36 cellular contexts compared by ENCODE assay signal in the genomic region with DNA sequence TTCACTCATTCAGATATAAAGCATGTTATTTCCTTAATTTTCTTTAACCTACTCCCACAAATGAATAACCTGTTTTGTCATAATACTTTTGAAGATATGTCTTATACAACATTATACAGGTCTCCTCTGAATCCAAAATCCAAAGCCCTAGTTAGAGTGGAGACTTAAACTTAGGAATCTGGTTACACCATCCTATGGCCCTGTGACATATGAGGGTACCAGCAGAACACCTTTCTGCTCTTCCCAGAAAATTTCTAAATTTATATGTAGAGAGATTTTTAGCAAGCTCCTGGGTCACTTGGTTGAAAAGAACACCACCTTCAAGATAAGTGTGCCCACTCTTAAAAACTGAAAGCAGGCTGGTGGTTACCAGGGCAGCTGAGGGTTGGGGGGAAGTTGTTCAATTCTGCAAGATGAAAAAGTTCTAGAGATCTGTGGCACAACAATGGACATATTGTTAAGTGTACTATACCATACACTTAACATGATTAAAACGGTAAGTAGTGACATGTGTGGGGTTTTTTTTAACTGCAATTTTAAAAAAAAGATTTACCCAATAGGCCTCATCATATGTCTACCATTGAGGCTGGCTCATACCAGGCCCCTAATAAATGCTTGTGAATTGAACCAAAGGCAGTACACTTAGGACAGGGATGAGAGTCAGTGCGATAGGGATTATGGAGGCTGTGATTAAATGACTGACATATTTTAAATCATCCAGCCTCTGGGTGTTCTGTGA.
"Had no signal": no experiment of that assay in that cellular context is flagged by ENCODE, and none has a peak within 500 bp of the region (broad histone marks: within the 10 kb centered on the region; RNA-seq: fewer than 3 reads in every experiment).

No MANE protein-coding gene starts in this region.

- H3K27ac Mint-ChIP-seq: activated B cell treated with CpG ODN at 0.5 μM for 24 hours; activated CD4-positive, alpha-beta memory T cell treated with anti-CD3 and anti-CD28 coated beads, Interleukin-2, amount 10 ng/mL, durations not matched to agents 7 days and 5 days; activated naive CD4-positive, alpha-beta T cell treated with anti-CD3 and anti-CD28 coated beads, Interleukin-2, amount 50 U/mL, for 24 hours; activated naive CD8-positive, alpha-beta T cell treated with anti-CD3 and anti-CD28 coated beads, Interleukin-2, amount 10 ng/mL, durations not matched to agents 7 days and 5 days; activated T-cell treated with anti-CD3 and anti-CD28 coated beads, Interleukin-2, amount 50 U/mL, for 72 hours; activated T-helper 17 cell treated with anti-CD3 and anti-CD28 coated beads, Interleukin-2, amount 50 U/mL, for 72 hours had no signal

- H3K36me3 ChIP-seq: ascending aorta, cardiac muscle cell had no signal

- H3K27me3 Mint-ChIP-seq: activated B cell treated with CpG ODN at 0.5 μM for 24 hours; activated CD4-positive, alpha-beta memory T cell treated with anti-CD3 and anti-CD28 coated beads, Interleukin-2, amount 10 ng/mL, durations not matched to agents 7 days and 5 days; activated naive CD4-positive, alpha-beta T cell treated with anti-CD3 and anti-CD28 coated beads, Interleukin-2, amount 50 U/mL, for 24 hours; activated naive CD8-positive, alpha-beta T cell treated with anti-CD3 and anti-CD28 coated beads, Interleukin-2, amount 10 ng/mL, durations not matched to agents 7 days and 5 days; activated T-helper 17 cell treated with anti-CD3 and anti-CD28 coated beads, Interleukin-2, amount 50 U/mL, for 72 hours; central memory CD8-positive, alpha-beta T cell had no signal

- DNase-seq: activated B cell treated with CpG ODN at 0.5 μM for 24 hours; activated CD4-positive, alpha-beta memory T cell treated with anti-CD3 and anti-CD28 coated beads, Interleukin-2, amount 10 ng/mL, durations not matched to agents 7 days and 5 days; activated CD4-positive, alpha-beta T cell treated with anti-CD3 and anti-CD28 coated beads for 4 hours; activated CD4-positive, CD25-positive, alpha-beta regulatory T cell treated with anti-CD3 and anti-CD28 coated beads, Interleukin-2, amount 50 U/mL, for 72 hours; activated effector memory CD4-positive, alpha-beta T cell treated with anti-CD3 and anti-CD28 coated beads, Interleukin-2, amount 50 U/mL, for 16 hours; activated naive CD4-positive, alpha-beta T cell; activated naive CD8-positive, alpha-beta T cell treated with anti-CD3 and anti-CD28 coated beads, Interleukin-2, amount 10 ng/mL, durations not matched to agents 7 days and 5 days; activated T-cell treated with anti-CD3 and anti-CD28 coated beads, Interleukin-2, amount 50 U/mL, for 1 hour; activated T-cell treated with anti-CD3 and anti-CD28 coated beads, Interleukin-2, amount 50 U/mL, for 72 hours; amygdala; Kasumi-1; KG1; MM.1S; NCI-H1092; NCI-H146; NCI-H187; NCI-H2029 treated with DMSO at 0.1 percent for 48 hours; NCI-H2107; NCI-H2171; NCI-H510A; NCI-H526; NCI-H748 treated with DMSO at 0.1 percent for 48 hours; Peyer's patch; RPMI8226; SIG-M5; SW 1271; T-helper 1 cell; T-helper 2 cell; T-helper 9 cell had no signal

- H3K4me3 ChIP-seq: ascending aorta, cardiac muscle cell, Peyer's patch had no signal

- H3K4me3 Mint-ChIP-seq: activated B cell treated with CpG ODN at 0.5 μM for 24 hours; activated CD4-positive, alpha-beta memory T cell treated with anti-CD3 and anti-CD28 coated beads, Interleukin-2, amount 10 ng/mL, durations not matched to agents 7 days and 5 days; activated naive CD4-positive, alpha-beta T cell treated with anti-CD3 and anti-CD28 coated beads, Interleukin-2, amount 50 U/mL, for 24 hours; activated naive CD8-positive, alpha-beta T cell treated with anti-CD3 and anti-CD28 coated beads, Interleukin-2, amount 10 ng/mL, durations not matched to agents 7 days and 5 days; activated T-cell treated with anti-CD3 and anti-CD28 coated beads, Interleukin-2, amount 50 U/mL, for 72 hours; activated T-helper 17 cell treated with anti-CD3 and anti-CD28 coated beads, Interleukin-2, amount 50 U/mL, for 72 hours; central memory CD8-positive, alpha-beta T cell had no signal

- ATAC-seq: activated T-cell treated with anti-CD3 and anti-CD28 coated beads, Interleukin-2, amount 50 U/mL, for 72 hours; activated T-helper 17 cell treated with anti-CD3 and anti-CD28 coated beads, Interleukin-2, amount 50 U/mL, for 72 hours; Right ventricle myocardium inferior had no signal

- H3K9me3 ChIP-seq: ascending aorta, Peyer's patch had no signal

- H3K9me3 Mint-ChIP-seq: activated B cell treated with CpG ODN at 0.5 μM for 24 hours; activated CD4-positive, alpha-beta memory T cell treated with anti-CD3 and anti-CD28 coated beads, Interleukin-2, amount 10 ng/mL, durations not matched to agents 7 days and 5 days; activated naive CD4-positive, alpha-beta T cell treated with anti-CD3 and anti-CD28 coated beads, Interleukin-2, amount 50 U/mL, for 24 hours; activated naive CD8-positive, alpha-beta T cell treated with anti-CD3 and anti-CD28 coated beads, Interleukin-2, amount 10 ng/mL, durations not matched to agents 7 days and 5 days; activated T-cell treated with anti-CD3 and anti-CD28 coated beads, Interleukin-2, amount 50 U/mL, for 72 hours; activated T-helper 17 cell treated with anti-CD3 and anti-CD28 coated beads, Interleukin-2, amount 50 U/mL, for 72 hours; central memory CD8-positive, alpha-beta T cell had no signal

- H3K27me3 ChIP-seq: ascending aorta, cardiac muscle cell, Peyer's patch had no signal

- H3K4me1 ChIP-seq: ascending aorta, Peyer's patch had no signal

- H3K27ac ChIP-seq: ascending aorta, cardiac muscle cell, Peyer's patch, VCaP had no signal
